Comparison of ENCODE assay signal across 8 cellular contexts in the genomic region with DNA sequence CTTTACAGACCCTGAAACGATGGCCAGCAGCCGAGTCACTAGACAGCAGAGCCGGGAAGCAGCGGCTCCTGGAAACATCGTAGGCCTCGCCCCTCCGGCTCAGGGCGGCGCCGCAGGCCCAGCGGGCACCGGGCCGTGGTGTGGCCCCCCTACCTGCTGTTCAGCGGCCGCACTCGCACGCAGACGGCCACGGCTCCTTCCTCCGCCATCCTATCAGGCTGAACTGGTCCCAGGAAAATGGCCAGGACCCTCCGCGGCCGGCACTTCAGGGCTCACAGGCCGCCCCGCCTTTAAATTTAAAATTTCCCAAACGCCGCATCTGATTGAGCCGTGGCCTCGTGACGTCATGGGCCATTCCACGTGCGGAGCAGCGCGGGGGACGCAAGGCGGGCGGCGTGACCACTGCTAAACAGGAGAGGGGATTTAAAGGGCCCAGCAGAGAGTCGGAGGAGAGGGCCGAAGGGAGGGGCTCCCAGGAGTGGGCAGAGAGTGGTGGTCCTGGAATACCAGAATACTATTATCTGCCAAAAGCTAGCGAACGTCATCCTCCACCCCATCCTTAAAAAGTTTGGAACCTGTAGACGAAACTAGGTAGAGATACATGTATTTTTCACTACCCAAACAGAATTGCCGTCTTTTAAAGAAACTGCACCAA. TPM values are rescaled to one million over a fixed set of nuclear protein-coding genes. Genes with fewer than 3 reads are reported as not detected.
DNase-seq lines count a peak whose midpoint lies in the region; ATAC-seq and TF ChIP-seq lines count a peak whose summit lies in the region.

A gene with protein sequence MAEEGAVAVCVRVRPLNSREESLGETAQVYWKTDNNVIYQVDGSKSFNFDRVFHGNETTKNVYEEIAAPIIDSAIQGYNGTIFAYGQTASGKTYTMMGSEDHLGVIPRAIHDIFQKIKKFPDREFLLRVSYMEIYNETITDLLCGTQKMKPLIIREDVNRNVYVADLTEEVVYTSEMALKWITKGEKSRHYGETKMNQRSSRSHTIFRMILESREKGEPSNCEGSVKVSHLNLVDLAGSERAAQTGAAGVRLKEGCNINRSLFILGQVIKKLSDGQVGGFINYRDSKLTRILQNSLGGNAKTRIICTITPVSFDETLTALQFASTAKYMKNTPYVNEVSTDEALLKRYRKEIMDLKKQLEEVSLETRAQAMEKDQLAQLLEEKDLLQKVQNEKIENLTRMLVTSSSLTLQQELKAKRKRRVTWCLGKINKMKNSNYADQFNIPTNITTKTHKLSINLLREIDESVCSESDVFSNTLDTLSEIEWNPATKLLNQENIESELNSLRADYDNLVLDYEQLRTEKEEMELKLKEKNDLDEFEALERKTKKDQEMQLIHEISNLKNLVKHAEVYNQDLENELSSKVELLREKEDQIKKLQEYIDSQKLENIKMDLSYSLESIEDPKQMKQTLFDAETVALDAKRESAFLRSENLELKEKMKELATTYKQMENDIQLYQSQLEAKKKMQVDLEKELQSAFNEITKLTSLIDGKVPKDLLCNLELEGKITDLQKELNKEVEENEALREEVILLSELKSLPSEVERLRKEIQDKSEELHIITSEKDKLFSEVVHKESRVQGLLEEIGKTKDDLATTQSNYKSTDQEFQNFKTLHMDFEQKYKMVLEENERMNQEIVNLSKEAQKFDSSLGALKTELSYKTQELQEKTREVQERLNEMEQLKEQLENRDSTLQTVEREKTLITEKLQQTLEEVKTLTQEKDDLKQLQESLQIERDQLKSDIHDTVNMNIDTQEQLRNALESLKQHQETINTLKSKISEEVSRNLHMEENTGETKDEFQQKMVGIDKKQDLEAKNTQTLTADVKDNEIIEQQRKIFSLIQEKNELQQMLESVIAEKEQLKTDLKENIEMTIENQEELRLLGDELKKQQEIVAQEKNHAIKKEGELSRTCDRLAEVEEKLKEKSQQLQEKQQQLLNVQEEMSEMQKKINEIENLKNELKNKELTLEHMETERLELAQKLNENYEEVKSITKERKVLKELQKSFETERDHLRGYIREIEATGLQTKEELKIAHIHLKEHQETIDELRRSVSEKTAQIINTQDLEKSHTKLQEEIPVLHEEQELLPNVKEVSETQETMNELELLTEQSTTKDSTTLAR (N-terminal part only) (minus strand): TSS at position 233 of the 655 bp plus-strand sequence. CDS start 24 bp downstream, at position 209.

- peak within 1 kb of the TSS; percentile 93 for H2AFZ ChIP-seq in OCI-LY1 (ENCODE audit: low read length)

- peak within 1 kb of the TSS; percentile 82 for H3K9ac ChIP-seq in OCI-LY1 (ENCODE audit: low read length)

- TF ChIP-seq CTCF in OCI-LY1 (IDR thresholded peaks at IDR 0.05; ENCODE audit: low read length) = no peak
- no peak for TF ChIP-seq CTCF in mucosa of descending colon (IDR thresholded peaks at IDR 0.05)

- no peaks in the 10 kb centered on the region for H3K27me3 ChIP-seq in OCI-LY1 (ENCODE audit: insufficient read depth, low read length)

- H4K20me1 ChIP-seq in OCI-LY1 (ENCODE audit: insufficient read depth, low read length) = no peaks in the 10 kb centered on the region

- H3K4me3 ChIP-seq in OCI-LY1 (ENCODE audit: low read depth, low read length, poor library complexity, severe bottlenecking) = peak within 1 kb of the TSS; percentile 87
- H3K4me3 ChIP-seq in mucosa of descending colon = peak within 1 kb of the TSS; percentile 64

- no peaks in the 10 kb centered on the region for H3K9me2 ChIP-seq in OCI-LY1 (ENCODE audit: low read depth, low read length)

- H3K36me3 ChIP-seq in OCI-LY1 (ENCODE audit: insufficient read depth, low read length) (peaks cover 35% of the 10 kb centered on the region), mucosa of descending colon (ENCODE audit: low read depth) (no peaks in the 10 kb centered on the region)

- peak; percentile 94 for ATAC-seq in GM21390 (IDR thresholded peaks at IDR 0.05; ENCODE audit: unreplicated experiment)
- peak; percentile 97 for ATAC-seq in mucosa of descending colon

- H3K9me3 ChIP-seq in OCI-LY1 (ENCODE audit: low read length) (no peaks in the 10 kb centered on the region), mucosa of descending colon (no peaks in the 10 kb centered on the region)

- intact Hi-C loops in mucosa of descending colon (cut with DNase I, micrococcal nuclease) = no loop called here

- DNase-seq in D341Med (ENCODE audit: low spot score) (peak; percentile 94), HUDEP-2 (lab: John Stamatoyannopoulos, UW; ENCODE audit: unreplicated experiment in 76 of 76) (peak in 75 of 76 experiments; percentile 9 to 89 (median 77)), epithelial cell of prostate (ENCODE audit: low read depth, low spot score) (no peak), mucosa of descending colon (peak; percentile 87 to 92 (median 92))
- peak; percentile 66 for DNase-seq in activated CD8-positive, alpha-beta memory T cell treated with anti-CD3 and anti-CD28 coated beads, Interleukin-2, amount 50 U/mL, for 24 hours (ENCODE audit: extremely low read depth)
- DNase-seq in stimulated activated CD8-positive, alpha-beta memory T cell treated with anti-CD3 and anti-CD28 coated beads, Interleukin-4, amount 100 ng/mL, for 1 hour (ENCODE audit: low read depth in 2 of 2, low spot score in 1 of 2) = peak; percentile 69 to 71

- H3K27ac ChIP-seq in OCI-LY1 (ENCODE audit: low read depth, low read length, poor library complexity, severe bottlenecking) = no peak within 1 kb of the TSS
- peak within 1 kb of the TSS; percentile 12 for H3K27ac ChIP-seq in epithelial cell of prostate

- H3F3A ChIP-seq in OCI-LY1 (ENCODE audit: insufficient read depth, low read length) = no peaks in the 10 kb centered on the region

- peak within 1 kb of the TSS; percentile 64 for H3K4me2 ChIP-seq in OCI-LY1 (ENCODE audit: low read length)

- H3K4me1 ChIP-seq in OCI-LY1 (ENCODE audit: insufficient read depth, low read length, severe bottlenecking) = peaks cover 18% of the 10 kb centered on the region
- H3K4me1 ChIP-seq in mucosa of descending colon (ENCODE audit: low read depth) = no peaks in the 10 kb centered on the region

- peaks cover 12% of the 10 kb centered on the region for H3K79me2 ChIP-seq in OCI-LY1 (ENCODE audit: insufficient read depth, low read length)

RNA-seq across cellular contexts. Expression of the gene that starts here (rescaled TPM):
- total RNA-seq in mucosa of descending colon = 1 to 10 TPM; 1.9 to 9.3 (median 2.8) TPM
